19 cellular contexts compared by ENCODE assay signal in genomic region chr10:58350023-58350422, GRCh38.
"Had no signal": no experiment of that assay in that cellular context is flagged by ENCODE, and none has a peak within 500 bp of the region (broad histone marks: within the 10 kb centered on the region; RNA-seq: fewer than 3 reads in every experiment).

No MANE protein-coding gene starts in this region.

- H3K4me1 Mint-ChIP-seq: nephron had no signal

- DNase-seq: activated CD8-positive, alpha-beta memory T cell treated with anti-CD3 and anti-CD28 coated beads for 24 hours; activated CD8-positive, alpha-beta memory T cell treated with anti-CD3 and anti-CD28 coated beads, Interleukin-2, amount 50 U/mL, for 4 hours; activated T-cell treated with anti-CD3 and anti-CD28 coated beads, Interleukin-2, amount 50 U/mL, for 24 hours; aorta; effector CD4-positive, alpha-beta T cell; left colon; lower lobe of right lung; nucleus accumbens; stimulated activated CD4-positive, alpha-beta T cell treated with anti-CD3 and anti-CD28 coated beads, Interleukin-4, amount 100 ng/mL, for 24 hours; stimulated activated naive CD4-positive, alpha-beta T cell treated with Interleukin-2 at 50 U/mL for 16 hours; T-helper 1 cell; T-helper 9 cell had no signal

- H3K4me3 ChIP-seq: lower lobe of right lung, thoracic aorta had no signal

- H3K4me3 Mint-ChIP-seq: activated T-cell treated with anti-CD3 and anti-CD28 coated beads, Interleukin-2, amount 50 U/mL, for 24 hours; activated T-helper 17 cell treated with anti-CD3 and anti-CD28 coated beads, Interleukin-2, amount 50 U/mL, for 72 hours; nephron; type B pancreatic cell had no signal

- H3K27me3 Mint-ChIP-seq: activated T-cell treated with anti-CD3 and anti-CD28 coated beads, Interleukin-2, amount 50 U/mL, for 24 hours; activated T-helper 17 cell treated with anti-CD3 and anti-CD28 coated beads, Interleukin-2, amount 50 U/mL, for 72 hours; brain; type B pancreatic cell had no signal

- H3K9me3 Mint-ChIP-seq: activated T-cell treated with anti-CD3 and anti-CD28 coated beads, Interleukin-2, amount 50 U/mL, for 24 hours; activated T-helper 17 cell treated with anti-CD3 and anti-CD28 coated beads, Interleukin-2, amount 50 U/mL, for 72 hours; nephron; type B pancreatic cell had no signal

- H3K27ac Mint-ChIP-seq: activated naive CD4-positive, alpha-beta T cell treated with anti-CD3 and anti-CD28 coated beads, Interleukin-2, amount 50 U/mL, for 72 hours; activated T-cell treated with anti-CD3 and anti-CD28 coated beads, Interleukin-2, amount 50 U/mL, for 24 hours; activated T-helper 17 cell treated with anti-CD3 and anti-CD28 coated beads, Interleukin-2, amount 50 U/mL, for 72 hours; brain; nephron; type B pancreatic cell had no signal

- ATAC-seq: activated naive CD4-positive, alpha-beta T cell treated with anti-CD3 and anti-CD28 coated beads, Interleukin-2, amount 50 U/mL, for 72 hours; activated T-helper 17 cell treated with anti-CD3 and anti-CD28 coated beads, Interleukin-2, amount 50 U/mL, for 72 hours; left colon had no signal

- H3K36me3 ChIP-seq: lower lobe of right lung, thoracic aorta had no signal

- H3K9me3 ChIP-seq: lower lobe of right lung, thoracic aorta had no signal

- H3K27ac ChIP-seq: lower lobe of right lung, parathyroid adenoma, thoracic aorta had no signal
